In the genomic region with DNA sequence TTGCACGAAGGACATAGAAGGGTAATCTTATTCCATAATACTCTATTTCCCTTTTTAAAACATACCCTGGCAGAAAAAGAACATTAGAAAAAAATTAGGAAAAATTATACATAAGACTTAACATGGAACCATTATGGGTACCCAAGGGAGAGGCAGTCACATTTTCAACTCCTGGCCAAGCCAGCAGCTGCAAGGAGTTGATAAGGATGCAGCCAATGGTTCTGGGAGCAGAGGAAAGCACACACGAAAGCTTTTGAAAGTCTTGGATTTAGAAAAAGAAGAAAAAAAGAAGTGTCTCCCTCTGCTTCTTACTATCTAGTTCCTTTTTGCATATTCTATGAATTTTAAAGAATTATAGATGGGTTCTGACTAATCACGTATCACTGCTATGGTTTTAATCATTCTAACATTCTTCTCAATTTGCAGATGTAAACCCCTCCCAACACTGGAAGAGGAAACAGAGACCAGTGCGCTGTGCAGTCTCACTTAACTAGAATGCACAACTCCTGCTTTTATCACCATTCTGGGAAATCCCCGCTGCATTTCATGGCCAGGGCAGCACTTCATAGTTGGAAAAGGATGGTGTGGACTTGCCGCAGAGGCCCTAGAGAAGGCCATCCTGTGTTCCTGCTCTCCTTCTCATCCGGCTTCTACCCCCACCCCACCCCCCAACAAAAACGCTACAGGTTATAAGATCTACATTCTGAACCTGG, we compare ENCODE assay signal across 1 cellular context.
A peak's percentile ranks its signal among the peaks of the same experiment; 100 is the strongest.
TF ChIP-seq lines count a peak whose summit lies in the region.

No MANE protein-coding gene starts in this region.

TF ChIP-seq in K562, 482 proteins besides CTCF, POLR2A, EP300 and RAD21 (continued from another document and continues in another):
- TF ChIP-seq SIN3A (IDR thresholded peaks at IDR 0.05; ENCODE audit: borderline replicate concordance in 2 of 2, control insufficient read depth in 1 of 2, low read depth in 2 of 2, low read length in 2 of 2) = no peak
- no peak for TF ChIP-seq ZNF395 (CRISPR knock-in tag; IDR thresholded peaks at IDR 0.05)
- TF ChIP-seq ETV1 (tag; conservative IDR thresholded peaks at IDR 0.05; ENCODE audit: low read depth) = no peak
- TF ChIP-seq, protein P1, sequence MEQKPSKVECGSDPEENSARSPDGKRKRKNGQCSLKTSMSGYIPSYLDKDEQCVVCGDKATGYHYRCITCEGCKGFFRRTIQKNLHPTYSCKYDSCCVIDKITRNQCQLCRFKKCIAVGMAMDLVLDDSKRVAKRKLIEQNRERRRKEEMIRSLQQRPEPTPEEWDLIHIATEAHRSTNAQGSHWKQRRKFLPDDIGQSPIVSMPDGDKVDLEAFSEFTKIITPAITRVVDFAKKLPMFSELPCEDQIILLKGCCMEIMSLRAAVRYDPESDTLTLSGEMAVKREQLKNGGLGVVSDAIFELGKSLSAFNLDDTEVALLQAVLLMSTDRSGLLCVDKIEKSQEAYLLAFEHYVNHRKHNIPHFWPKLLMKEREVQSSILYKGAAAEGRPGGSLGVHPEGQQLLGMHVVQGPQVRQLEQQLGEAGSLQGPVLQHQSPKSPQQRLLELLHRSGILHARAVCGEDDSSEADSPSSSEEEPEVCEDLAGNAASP (IDR thresholded peaks at IDR 0.05) = no peak
- TF ChIP-seq, protein P2, sequence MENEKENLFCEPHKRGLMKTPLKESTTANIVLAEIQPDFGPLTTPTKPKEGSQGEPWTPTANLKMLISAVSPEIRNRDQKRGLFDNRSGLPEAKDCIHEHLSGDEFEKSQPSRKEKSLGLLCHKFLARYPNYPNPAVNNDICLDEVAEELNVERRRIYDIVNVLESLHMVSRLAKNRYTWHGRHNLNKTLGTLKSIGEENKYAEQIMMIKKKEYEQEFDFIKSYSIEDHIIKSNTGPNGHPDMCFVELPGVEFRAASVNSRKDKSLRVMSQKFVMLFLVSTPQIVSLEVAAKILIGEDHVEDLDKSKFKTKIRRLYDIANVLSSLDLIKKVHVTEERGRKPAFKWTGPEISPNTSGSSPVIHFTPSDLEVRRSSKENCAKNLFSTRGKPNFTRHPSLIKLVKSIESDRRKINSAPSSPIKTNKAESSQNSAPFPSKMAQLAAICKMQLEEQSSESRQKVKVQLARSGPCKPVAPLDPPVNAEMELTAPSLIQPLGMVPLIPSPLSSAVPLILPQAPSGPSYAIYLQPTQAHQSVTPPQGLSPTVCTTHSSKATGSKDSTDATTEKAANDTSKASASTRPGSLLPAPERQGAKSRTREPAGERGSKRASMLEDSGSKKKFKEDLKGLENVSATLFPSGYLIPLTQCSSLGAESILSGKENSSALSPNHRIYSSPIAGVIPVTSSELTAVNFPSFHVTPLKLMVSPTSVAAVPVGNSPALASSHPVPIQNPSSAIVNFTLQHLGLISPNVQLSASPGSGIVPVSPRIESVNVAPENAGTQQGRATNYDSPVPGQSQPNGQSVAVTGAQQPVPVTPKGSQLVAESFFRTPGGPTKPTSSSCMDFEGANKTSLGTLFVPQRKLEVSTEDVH (IDR thresholded peaks at IDR 0.05; ENCODE audit: low read depth, partially characterized antibody) = no peak
- TF ChIP-seq NR2C1 (IDR thresholded peaks at IDR 0.05) = no peak
- TF ChIP-seq NR2C1 (tag; IDR thresholded peaks at IDR 0.05) = no peak
- TF ChIP-seq, protein P3, sequence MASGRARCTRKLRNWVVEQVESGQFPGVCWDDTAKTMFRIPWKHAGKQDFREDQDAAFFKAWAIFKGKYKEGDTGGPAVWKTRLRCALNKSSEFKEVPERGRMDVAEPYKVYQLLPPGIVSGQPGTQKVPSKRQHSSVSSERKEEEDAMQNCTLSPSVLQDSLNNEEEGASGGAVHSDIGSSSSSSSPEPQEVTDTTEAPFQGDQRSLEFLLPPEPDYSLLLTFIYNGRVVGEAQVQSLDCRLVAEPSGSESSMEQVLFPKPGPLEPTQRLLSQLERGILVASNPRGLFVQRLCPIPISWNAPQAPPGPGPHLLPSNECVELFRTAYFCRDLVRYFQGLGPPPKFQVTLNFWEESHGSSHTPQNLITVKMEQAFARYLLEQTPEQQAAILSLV (tag; IDR thresholded peaks at IDR 0.05) = no peak
- TF ChIP-seq, protein P4, sequence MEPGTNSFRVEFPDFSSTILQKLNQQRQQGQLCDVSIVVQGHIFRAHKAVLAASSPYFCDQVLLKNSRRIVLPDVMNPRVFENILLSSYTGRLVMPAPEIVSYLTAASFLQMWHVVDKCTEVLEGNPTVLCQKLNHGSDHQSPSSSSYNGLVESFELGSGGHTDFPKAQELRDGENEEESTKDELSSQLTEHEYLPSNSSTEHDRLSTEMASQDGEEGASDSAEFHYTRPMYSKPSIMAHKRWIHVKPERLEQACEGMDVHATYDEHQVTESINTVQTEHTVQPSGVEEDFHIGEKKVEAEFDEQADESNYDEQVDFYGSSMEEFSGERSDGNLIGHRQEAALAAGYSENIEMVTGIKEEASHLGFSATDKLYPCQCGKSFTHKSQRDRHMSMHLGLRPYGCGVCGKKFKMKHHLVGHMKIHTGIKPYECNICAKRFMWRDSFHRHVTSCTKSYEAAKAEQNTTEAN (CRISPR knock-in tag; IDR thresholded peaks at IDR 0.05) = no peak
- TF ChIP-seq SIX5 (IDR thresholded peaks at IDR 0.05; ENCODE audit: borderline replicate concordance in 1 of 2, insufficient read depth in 1 of 2, low read depth in 1 of 2, low read length in 2 of 2) = no peak
- no peak for TF ChIP-seq ZNF280B (CRISPR knock-in tag; IDR thresholded peaks at IDR 0.05)
- no peak for TF ChIP-seq ARID4B (CRISPR knock-in tag; IDR thresholded peaks at IDR 0.05)
- TF ChIP-seq E2F3 (CRISPR knock-in tag; IDR thresholded peaks at IDR 0.05) = no peak
- no peak for TF ChIP-seq SMC3 (conservative IDR thresholded peaks at IDR 0.05; ENCODE audit: insufficient read depth, low read depth, low read length)
- TF ChIP-seq ILK (tag; IDR thresholded peaks at IDR 0.05; ENCODE audit: borderline replicate concordance, low read depth) = no peak
- no peak for TF ChIP-seq GATAD2A (IDR thresholded peaks at IDR 0.05)
- peak; percentile 88 for TF ChIP-seq CBFA2T3 (IDR thresholded peaks at IDR 0.05)
- no peak for TF ChIP-seq ETS2 (tag; IDR thresholded peaks at IDR 0.05; ENCODE audit: borderline replicate concordance, poor library complexity, severe bottlenecking)
- TF ChIP-seq RBBP5 (IDR thresholded peaks at IDR 0.05; ENCODE audit: borderline replicate concordance, insufficient read depth, low read length, poor library complexity, severe bottlenecking) = no peak
- TF ChIP-seq ZNF384 (IDR thresholded peaks at IDR 0.05; ENCODE audit: low read depth, low read length) = peak; percentile 46; the same call in 1 of the 2 replicates
- no peak for TF ChIP-seq MAFG (tag; conservative IDR thresholded peaks at IDR 0.05)
- TF ChIP-seq KLF13 (tag; IDR thresholded peaks at IDR 0.05; ENCODE audit: borderline replicate concordance, low read depth) = no peak
- no peak for TF ChIP-seq HIVEP1 (CRISPR knock-in tag; IDR thresholded peaks at IDR 0.05)
- TF ChIP-seq SMAD4 (CRISPR knock-in tag; conservative IDR thresholded peaks at IDR 0.05) = peak; percentile 25; the same call in 1 of the 2 replicates
- no peak for TF ChIP-seq HOXB6 (CRISPR knock-in tag; IDR thresholded peaks at IDR 0.05; ENCODE audit: borderline replicate concordance)
- no peak for TF ChIP-seq MTA3 (IDR thresholded peaks at IDR 0.05; ENCODE audit: borderline replicate concordance)
- TF ChIP-seq FOXA3 (CRISPR knock-in tag; conservative IDR thresholded peaks at IDR 0.05 in 1 of 2, IDR thresholded peaks at IDR 0.05 in 1 of 2) = no peak
- no peak for TF ChIP-seq BMI1 (IDR thresholded peaks at IDR 0.05; ENCODE audit: low read length)
- TF ChIP-seq POLR3A (IDR thresholded peaks at IDR 0.05; ENCODE audit: borderline replicate concordance, extremely low read depth, insufficient read depth, insufficient read length) = no peak
- no peak for TF ChIP-seq NFYB (IDR thresholded peaks at IDR 0.05; ENCODE audit: extremely low read depth, insufficient read length)
- no peak for TF ChIP-seq ZNF133 (CRISPR knock-in tag; IDR thresholded peaks at IDR 0.05)
- TF ChIP-seq, protein P5, sequence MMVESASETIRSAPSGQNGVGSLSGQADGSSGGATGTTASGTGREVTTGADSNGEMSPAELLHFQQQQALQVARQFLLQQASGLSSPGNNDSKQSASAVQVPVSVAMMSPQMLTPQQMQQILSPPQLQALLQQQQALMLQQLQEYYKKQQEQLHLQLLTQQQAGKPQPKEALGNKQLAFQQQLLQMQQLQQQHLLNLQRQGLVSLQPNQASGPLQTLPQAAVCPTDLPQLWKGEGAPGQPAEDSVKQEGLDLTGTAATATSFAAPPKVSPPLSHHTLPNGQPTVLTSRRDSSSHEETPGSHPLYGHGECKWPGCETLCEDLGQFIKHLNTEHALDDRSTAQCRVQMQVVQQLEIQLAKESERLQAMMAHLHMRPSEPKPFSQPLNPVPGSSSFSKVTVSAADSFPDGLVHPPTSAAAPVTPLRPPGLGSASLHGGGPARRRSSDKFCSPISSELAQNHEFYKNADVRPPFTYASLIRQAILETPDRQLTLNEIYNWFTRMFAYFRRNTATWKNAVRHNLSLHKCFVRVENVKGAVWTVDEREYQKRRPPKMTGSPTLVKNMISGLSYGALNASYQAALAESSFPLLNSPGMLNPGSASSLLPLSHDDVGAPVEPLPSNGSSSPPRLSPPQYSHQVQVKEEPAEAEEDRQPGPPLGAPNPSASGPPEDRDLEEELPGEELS (CRISPR knock-in tag; IDR thresholded peaks at IDR 0.05; ENCODE audit: borderline replicate concordance) = no peak
- TF ChIP-seq SNRNP70 (optimal IDR thresholded peaks at IDR 0.05; ENCODE audit: low read depth, low read length) = no peak
- TF ChIP-seq, protein P6, sequence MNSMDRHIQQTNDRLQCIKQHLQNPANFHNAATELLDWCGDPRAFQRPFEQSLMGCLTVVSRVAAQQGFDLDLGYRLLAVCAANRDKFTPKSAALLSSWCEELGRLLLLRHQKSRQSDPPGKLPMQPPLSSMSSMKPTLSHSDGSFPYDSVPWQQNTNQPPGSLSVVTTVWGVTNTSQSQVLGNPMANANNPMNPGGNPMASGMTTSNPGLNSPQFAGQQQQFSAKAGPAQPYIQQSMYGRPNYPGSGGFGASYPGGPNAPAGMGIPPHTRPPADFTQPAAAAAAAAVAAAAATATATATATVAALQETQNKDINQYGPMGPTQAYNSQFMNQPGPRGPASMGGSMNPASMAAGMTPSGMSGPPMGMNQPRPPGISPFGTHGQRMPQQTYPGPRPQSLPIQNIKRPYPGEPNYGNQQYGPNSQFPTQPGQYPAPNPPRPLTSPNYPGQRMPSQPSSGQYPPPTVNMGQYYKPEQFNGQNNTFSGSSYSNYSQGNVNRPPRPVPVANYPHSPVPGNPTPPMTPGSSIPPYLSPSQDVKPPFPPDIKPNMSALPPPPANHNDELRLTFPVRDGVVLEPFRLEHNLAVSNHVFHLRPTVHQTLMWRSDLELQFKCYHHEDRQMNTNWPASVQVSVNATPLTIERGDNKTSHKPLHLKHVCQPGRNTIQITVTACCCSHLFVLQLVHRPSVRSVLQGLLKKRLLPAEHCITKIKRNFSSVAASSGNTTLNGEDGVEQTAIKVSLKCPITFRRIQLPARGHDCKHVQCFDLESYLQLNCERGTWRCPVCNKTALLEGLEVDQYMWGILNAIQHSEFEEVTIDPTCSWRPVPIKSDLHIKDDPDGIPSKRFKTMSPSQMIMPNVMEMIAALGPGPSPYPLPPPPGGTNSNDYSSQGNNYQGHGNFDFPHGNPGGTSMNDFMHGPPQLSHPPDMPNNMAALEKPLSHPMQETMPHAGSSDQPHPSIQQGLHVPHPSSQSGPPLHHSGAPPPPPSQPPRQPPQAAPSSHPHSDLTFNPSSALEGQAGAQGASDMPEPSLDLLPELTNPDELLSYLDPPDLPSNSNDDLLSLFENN (IDR thresholded peaks at IDR 0.05; ENCODE audit: low read depth in 2 of 2, low read length in 2 of 2) = no peak
- no peak for TF ChIP-seq CREM (IDR thresholded peaks at IDR 0.05; ENCODE audit: low read depth)
- TF ChIP-seq ZNF140 (CRISPR knock-in tag; IDR thresholded peaks at IDR 0.05) = no peak
- TF ChIP-seq ZNF41 (CRISPR knock-in tag; conservative IDR thresholded peaks at IDR 0.05) = no peak
- no peak for TF ChIP-seq MCM2 (IDR thresholded peaks at IDR 0.05; ENCODE audit: low read depth)
